Comparison of ENCODE assay signal across 1 cellular context in the genomic region with DNA sequence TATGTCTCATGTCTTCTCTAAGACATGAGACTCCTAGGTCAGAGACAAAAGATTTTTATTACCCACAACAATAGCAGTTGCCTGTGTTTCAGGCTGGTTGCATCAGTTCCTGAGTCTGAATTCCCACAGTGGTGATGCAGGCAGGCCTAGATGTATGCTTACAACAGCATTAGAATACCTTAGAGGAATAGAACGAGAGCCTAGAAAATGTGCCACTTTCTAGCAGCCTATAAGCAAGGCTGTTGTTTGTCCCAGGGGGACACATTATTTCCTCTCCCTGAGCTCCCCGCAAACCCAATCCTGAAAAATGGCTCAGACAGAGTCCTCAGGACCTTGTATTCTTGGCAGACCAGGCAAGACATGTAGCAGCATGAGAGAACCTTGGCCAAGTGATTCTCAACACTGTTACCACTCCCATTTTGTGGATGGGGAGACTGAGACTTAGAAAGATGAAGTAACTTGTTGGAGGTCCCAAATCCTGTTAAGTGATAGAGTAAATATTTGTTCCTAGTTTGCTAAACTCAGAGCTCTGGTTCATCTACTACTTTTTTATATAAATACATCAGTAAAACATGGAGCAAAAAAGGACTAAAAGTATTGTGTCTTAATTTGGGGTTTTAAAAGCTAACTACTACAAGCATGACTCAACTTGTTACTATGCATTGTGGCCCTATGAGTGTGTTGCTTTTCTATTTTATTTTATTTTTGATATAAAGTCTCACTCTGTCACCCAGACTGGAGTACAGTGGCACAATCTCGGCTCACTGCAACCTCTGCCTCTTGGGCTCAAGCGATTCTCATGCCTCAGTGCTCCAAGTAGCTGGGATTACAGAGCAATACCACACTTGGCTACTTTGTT.
TF ChIP-seq lines count a peak whose summit lies in the region.

No MANE protein-coding gene starts in this region.

TF ChIP-seq in K562, 482 proteins besides CTCF, POLR2A, EP300 and RAD21 (continues in another document):
- TF ChIP-seq WHSC1 (IDR thresholded peaks at IDR 0.05; ENCODE audit: low read length) (no peak), ETV1 (tag; conservative IDR thresholded peaks at IDR 0.05; ENCODE audit: low read depth) (peak; percentile 47), SUPT5H (IDR thresholded peaks at IDR 0.05) (no peak), MYC (IDR thresholded peaks at IDR 0.05; ENCODE audit: low read depth, low read length) (no peak), MYC (CRISPR knock-in tag; IDR thresholded peaks at IDR 0.05; ENCODE audit: borderline replicate concordance, low read depth) (no peak), SMC3 (conservative IDR thresholded peaks at IDR 0.05; ENCODE audit: insufficient read depth, low read depth, low read length) (no peak), DDX20 (tag; IDR thresholded peaks at IDR 0.05; ENCODE audit: low read depth) (peak; percentile 63; the same call in 1 of the 2 replicates), STAG1 (CRISPR knock-in tag; IDR thresholded peaks at IDR 0.05; ENCODE audit: borderline replicate concordance) (no peak), POLR2B (IDR thresholded peaks at IDR 0.05; ENCODE audit: low read depth, partially characterized antibody) (no peak), EP400 (IDR thresholded peaks at IDR 0.05) (0 out of 2 replicates have a peak, but pooled peaks have one; percentile 24), TRIM24 (IDR thresholded peaks at IDR 0.05) (peak; percentile 71 to 81; a peak in 2 of 4 replicates), GABPA (tag; conservative IDR thresholded peaks at IDR 0.05; ENCODE audit: low read depth) (no peak), STAT5A (IDR thresholded peaks at IDR 0.05; ENCODE audit: borderline replicate concordance, low read length) (no peak), PTTG1 (tag; IDR thresholded peaks at IDR 0.05; ENCODE audit: low read depth) (peak; percentile 55; the same call in 1 of the 2 replicates), ZBTB8A (IDR thresholded peaks at IDR 0.05; ENCODE audit: partially characterized antibody) (no peak), NR2C1 (IDR thresholded peaks at IDR 0.05) (no peak), NR2C1 (tag; IDR thresholded peaks at IDR 0.05) (peak; percentile 37; the same call in 1 of the 2 replicates), ZNF24 (IDR thresholded peaks at IDR 0.05) (no peak), NFRKB (IDR thresholded peaks at IDR 0.05; ENCODE audit: low read depth) (peak; percentile 29; the same call in 1 of the 2 replicates), MIER1 (IDR thresholded peaks at IDR 0.05; ENCODE audit: low read depth) (no peak), ZNF133 (CRISPR knock-in tag; IDR thresholded peaks at IDR 0.05) (no peak), ZNF589 (CRISPR knock-in tag; IDR thresholded peaks at IDR 0.05; ENCODE audit: low read depth) (peak; percentile 34; the same call in 1 of the 2 replicates), MECOM (CRISPR knock-in tag; IDR thresholded peaks at IDR 0.05) (peak; percentile 18; the same call in 1 of the 2 replicates), GABPB2 (CRISPR knock-in tag; conservative IDR thresholded peaks at IDR 0.05) (no peak), NFXL1 (CRISPR knock-in tag; IDR thresholded peaks at IDR 0.05) (peak; percentile 52; the same call in 1 of the 2 replicates), SOX6 (IDR thresholded peaks at IDR 0.05) (peak; percentile 100), JUND (IDR thresholded peaks at IDR 0.05; ENCODE audit: borderline replicate concordance, low read depth, low read length) (peak; percentile 43; the same call in 1 of the 2 replicates), JUND (tag; IDR thresholded peaks at IDR 0.05; ENCODE audit: borderline replicate concordance, low read depth, low read length) (no peak), EWSR1 (IDR thresholded peaks at IDR 0.05; ENCODE audit: borderline replicate concordance, low read depth, partially characterized antibody) (no peak), RBM25 (IDR thresholded peaks at IDR 0.05; ENCODE audit: low read depth, low read length, severe bottlenecking) (peak; percentile 70), CSDE1 (IDR thresholded peaks at IDR 0.05) (no peak), MEF2D (tag; conservative IDR thresholded peaks at IDR 0.05; ENCODE audit: low read depth) (0 out of 2 replicates have a peak, but pooled peaks have one; percentile 59), ETV5 (CRISPR knock-in tag; IDR thresholded peaks at IDR 0.05; ENCODE audit: low read depth) (no peak), CXXC5 (CRISPR knock-in tag; IDR thresholded peaks at IDR 0.05) (peak; percentile 50), BACH1 (tag; IDR thresholded peaks at IDR 0.05) (0 out of 2 replicates have a peak, but pooled peaks have one; percentile 37), DMBX1 (CRISPR knock-in tag; IDR thresholded peaks at IDR 0.05; ENCODE audit: borderline replicate concordance) (peak; percentile 87; the same call in 1 of the 2 replicates), SMAD4 (CRISPR knock-in tag; conservative IDR thresholded peaks at IDR 0.05) (peak; percentile 82), ZZZ3 (IDR thresholded peaks at IDR 0.05) (no peak), ZNF551 (CRISPR knock-in tag; IDR thresholded peaks at IDR 0.05) (no peak), HNRNPL (IDR thresholded peaks at IDR 0.05; ENCODE audit: low read depth, low read length) (no peak), RBM22 (IDR thresholded peaks at IDR 0.05; ENCODE audit: low read depth, low read length, poor library complexity, severe bottlenecking) (no peak), CEBPG (CRISPR knock-in tag; IDR thresholded peaks at IDR 0.05) (peak; percentile 91), CEBPG (tag; conservative IDR thresholded peaks at IDR 0.05 in 1 of 2, IDR thresholded peaks at IDR 0.05 in 1 of 2) (peak in 1 of 2 experiments; percentile 95; a peak in 2 of 4 replicates)
- TF ChIP-seq, protein P1, sequence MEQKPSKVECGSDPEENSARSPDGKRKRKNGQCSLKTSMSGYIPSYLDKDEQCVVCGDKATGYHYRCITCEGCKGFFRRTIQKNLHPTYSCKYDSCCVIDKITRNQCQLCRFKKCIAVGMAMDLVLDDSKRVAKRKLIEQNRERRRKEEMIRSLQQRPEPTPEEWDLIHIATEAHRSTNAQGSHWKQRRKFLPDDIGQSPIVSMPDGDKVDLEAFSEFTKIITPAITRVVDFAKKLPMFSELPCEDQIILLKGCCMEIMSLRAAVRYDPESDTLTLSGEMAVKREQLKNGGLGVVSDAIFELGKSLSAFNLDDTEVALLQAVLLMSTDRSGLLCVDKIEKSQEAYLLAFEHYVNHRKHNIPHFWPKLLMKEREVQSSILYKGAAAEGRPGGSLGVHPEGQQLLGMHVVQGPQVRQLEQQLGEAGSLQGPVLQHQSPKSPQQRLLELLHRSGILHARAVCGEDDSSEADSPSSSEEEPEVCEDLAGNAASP (IDR thresholded peaks at IDR 0.05): no peak
- TF ChIP-seq, protein P2, sequence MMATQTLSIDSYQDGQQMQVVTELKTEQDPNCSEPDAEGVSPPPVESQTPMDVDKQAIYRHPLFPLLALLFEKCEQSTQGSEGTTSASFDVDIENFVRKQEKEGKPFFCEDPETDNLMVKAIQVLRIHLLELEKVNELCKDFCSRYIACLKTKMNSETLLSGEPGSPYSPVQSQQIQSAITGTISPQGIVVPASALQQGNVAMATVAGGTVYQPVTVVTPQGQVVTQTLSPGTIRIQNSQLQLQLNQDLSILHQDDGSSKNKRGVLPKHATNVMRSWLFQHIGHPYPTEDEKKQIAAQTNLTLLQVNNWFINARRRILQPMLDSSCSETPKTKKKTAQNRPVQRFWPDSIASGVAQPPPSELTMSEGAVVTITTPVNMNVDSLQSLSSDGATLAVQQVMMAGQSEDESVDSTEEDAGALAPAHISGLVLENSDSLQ (IDR thresholded peaks at IDR 0.05): no peak
- TF ChIP-seq, protein P3, sequence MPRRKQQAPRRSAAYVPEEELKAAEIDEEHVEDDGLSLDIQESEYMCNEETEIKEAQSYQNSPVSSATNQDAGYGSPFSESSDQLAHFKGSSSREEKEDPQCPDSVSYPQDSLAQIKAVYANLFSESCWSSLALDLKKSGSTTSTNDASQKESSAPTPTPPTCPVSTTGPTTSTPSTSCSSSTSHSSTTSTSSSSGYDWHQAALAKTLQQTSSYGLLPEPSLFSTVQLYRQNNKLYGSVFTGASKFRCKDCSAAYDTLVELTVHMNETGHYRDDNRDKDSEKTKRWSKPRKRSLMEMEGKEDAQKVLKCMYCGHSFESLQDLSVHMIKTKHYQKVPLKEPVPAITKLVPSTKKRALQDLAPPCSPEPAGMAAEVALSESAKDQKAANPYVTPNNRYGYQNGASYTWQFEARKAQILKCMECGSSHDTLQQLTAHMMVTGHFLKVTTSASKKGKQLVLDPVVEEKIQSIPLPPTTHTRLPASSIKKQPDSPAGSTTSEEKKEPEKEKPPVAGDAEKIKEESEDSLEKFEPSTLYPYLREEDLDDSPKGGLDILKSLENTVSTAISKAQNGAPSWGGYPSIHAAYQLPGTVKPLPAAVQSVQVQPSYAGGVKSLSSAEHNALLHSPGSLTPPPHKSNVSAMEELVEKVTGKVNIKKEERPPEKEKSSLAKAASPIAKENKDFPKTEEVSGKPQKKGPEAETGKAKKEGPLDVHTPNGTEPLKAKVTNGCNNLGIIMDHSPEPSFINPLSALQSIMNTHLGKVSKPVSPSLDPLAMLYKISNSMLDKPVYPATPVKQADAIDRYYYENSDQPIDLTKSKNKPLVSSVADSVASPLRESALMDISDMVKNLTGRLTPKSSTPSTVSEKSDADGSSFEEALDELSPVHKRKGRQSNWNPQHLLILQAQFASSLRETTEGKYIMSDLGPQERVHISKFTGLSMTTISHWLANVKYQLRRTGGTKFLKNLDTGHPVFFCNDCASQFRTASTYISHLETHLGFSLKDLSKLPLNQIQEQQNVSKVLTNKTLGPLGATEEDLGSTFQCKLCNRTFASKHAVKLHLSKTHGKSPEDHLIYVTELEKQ (CRISPR knock-in tag; IDR thresholded peaks at IDR 0.05): no peak
- TF ChIP-seq, protein P4, sequence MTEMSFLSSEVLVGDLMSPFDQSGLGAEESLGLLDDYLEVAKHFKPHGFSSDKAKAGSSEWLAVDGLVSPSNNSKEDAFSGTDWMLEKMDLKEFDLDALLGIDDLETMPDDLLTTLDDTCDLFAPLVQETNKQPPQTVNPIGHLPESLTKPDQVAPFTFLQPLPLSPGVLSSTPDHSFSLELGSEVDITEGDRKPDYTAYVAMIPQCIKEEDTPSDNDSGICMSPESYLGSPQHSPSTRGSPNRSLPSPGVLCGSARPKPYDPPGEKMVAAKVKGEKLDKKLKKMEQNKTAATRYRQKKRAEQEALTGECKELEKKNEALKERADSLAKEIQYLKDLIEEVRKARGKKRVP (CRISPR knock-in tag; IDR thresholded peaks at IDR 0.05): peak; percentile 76
- TF ChIP-seq, protein P5, sequence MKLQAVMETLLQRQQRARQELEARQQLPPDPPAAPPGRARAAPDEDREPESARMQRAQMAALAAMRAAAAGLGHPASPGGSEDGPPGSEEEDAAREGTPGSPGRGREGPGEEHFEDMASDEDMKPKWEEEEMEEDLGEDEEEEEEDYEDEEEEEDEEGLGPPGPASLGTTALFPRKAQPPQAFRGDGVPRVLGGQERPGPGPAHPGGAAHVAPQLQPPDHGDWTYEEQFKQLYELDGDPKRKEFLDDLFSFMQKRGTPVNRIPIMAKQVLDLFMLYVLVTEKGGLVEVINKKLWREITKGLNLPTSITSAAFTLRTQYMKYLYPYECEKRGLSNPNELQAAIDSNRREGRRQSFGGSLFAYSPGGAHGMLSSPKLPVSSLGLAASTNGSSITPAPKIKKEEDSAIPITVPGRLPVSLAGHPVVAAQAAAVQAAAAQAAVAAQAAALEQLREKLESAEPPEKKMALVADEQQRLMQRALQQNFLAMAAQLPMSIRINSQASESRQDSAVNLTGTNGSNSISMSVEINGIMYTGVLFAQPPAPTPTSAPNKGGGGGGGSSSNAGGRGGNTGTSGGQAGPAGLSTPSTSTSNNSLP (IDR thresholded peaks at IDR 0.05; ENCODE audit: borderline replicate concordance, low read depth, low read length): no peak
- TF ChIP-seq, protein P6, sequence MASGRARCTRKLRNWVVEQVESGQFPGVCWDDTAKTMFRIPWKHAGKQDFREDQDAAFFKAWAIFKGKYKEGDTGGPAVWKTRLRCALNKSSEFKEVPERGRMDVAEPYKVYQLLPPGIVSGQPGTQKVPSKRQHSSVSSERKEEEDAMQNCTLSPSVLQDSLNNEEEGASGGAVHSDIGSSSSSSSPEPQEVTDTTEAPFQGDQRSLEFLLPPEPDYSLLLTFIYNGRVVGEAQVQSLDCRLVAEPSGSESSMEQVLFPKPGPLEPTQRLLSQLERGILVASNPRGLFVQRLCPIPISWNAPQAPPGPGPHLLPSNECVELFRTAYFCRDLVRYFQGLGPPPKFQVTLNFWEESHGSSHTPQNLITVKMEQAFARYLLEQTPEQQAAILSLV (tag; IDR thresholded peaks at IDR 0.05): peak; percentile 76
- TF ChIP-seq, protein P7, sequence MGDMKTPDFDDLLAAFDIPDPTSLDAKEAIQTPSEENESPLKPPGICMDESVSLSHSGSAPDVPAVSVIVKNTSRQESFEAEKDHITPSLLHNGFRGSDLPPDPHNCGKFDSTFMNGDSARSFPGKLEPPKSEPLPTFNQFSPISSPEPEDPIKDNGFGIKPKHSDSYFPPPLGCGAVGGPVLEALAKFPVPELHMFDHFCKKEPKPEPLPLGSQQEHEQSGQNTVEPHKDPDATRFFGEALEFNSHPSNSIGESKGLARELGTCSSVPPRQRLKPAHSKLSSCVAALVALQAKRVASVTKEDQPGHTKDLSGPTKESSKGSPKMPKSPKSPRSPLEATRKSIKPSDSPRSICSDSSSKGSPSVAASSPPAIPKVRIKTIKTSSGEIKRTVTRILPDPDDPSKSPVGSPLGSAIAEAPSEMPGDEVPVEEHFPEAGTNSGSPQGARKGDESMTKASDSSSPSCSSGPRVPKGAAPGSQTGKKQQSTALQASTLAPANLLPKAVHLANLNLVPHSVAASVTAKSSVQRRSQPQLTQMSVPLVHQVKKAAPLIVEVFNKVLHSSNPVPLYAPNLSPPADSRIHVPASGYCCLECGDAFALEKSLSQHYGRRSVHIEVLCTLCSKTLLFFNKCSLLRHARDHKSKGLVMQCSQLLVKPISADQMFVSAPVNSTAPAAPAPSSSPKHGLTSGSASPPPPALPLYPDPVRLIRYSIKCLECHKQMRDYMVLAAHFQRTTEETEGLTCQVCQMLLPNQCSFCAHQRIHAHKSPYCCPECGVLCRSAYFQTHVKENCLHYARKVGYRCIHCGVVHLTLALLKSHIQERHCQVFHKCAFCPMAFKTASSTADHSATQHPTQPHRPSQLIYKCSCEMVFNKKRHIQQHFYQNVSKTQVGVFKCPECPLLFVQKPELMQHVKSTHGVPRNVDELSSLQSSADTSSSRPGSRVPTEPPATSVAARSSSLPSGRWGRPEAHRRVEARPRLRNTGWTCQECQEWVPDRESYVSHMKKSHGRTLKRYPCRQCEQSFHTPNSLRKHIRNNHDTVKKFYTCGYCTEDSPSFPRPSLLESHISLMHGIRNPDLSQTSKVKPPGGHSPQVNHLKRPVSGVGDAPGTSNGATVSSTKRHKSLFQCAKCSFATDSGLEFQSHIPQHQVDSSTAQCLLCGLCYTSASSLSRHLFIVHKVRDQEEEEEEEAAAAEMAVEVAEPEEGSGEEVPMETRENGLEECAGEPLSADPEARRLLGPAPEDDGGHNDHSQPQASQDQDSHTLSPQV (IDR thresholded peaks at IDR 0.05): peak; percentile 41; the same call in 1 of the 2 replicates
- TF ChIP-seq, protein P8, sequence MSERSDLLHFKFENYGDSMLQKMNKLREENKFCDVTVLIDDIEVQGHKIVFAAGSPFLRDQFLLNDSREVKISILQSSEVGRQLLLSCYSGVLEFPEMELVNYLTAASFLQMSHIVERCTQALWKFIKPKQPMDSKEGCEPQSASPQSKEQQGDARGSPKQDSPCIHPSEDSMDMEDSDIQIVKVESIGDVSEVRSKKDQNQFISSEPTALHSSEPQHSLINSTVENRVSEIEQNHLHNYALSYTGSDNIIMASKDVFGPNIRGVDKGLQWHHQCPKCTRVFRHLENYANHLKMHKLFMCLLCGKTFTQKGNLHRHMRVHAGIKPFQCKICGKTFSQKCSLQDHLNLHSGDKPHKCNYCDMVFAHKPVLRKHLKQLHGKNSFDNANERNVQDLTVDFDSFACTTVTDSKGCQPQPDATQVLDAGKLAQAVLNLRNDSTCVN (CRISPR knock-in tag; IDR thresholded peaks at IDR 0.05): no peak
